ENCODE assay signal across 8 cellular contexts in genomic region chr19:30481823-30482222, GRCh38.
"Had no signal": no experiment of that assay in that cellular context is flagged by ENCODE, and none has a peak within 500 bp of the region (broad histone marks: within the 10 kb centered on the region; RNA-seq: fewer than 3 reads in every experiment).

No MANE protein-coding gene starts in this region.

- H3K4me3 ChIP-seq: GM12878 had no signal

- DNase-seq: GDM1, GF-D8 had no signal

- ATAC-seq: GM12878 had no signal

- FAIRE-seq: G401.6, GM12878, GM12891, GM12892, GM18507, GM19239 had no signal
